Comparison of ENCODE assay signal across 24 cellular contexts in the genomic region with DNA sequence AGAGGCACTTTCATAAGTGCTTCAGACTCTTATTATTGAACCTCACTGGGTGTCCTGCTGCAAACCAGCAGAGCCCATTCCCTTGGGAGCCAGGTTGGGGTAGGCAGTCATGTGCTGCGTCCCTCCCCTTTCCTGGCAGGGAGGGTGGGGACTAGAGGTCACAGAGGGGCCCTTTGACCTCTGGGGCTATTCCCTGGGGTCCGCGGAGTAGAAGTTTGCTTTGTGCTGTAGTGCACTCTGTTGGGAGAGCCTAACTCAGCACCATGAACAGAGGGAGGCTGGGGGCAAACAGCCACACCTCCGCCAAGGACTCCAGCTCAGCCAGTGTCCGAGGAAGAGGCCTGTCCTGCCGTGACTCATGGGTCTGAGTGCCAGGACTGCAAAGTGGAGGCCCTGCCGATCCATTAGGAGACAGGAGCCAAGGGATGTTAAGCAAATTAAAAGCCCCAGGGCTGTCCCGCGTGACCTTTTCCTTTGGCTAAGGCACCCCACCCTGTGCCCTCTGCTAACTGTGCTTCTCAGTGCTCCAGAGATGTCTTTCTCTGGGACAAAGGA. TPM values are rescaled to one million over a fixed set of nuclear protein-coding genes. Genes with fewer than 3 reads are reported as not detected.
"Had no signal": no experiment of that assay in that cellular context is flagged by ENCODE, and none has a peak within 500 bp of the region (broad histone marks: within the 10 kb centered on the region; RNA-seq: fewer than 3 reads in every experiment).

No MANE protein-coding gene starts in this region.

- H3K9me3 Mint-ChIP-seq: activated naive CD4-positive, alpha-beta T cell treated with anti-CD3 and anti-CD28 coated beads, Interleukin-2, amount 50 U/mL, for 24 hours; mesothelial cell of epicardium; naive thymus-derived CD8-positive, alpha-beta T cell; stimulated activated naive CD8-positive, alpha-beta T cell treated with anti-CD3 and anti-CD28 coated beads, Interleukin-15, Interleukin-2, amounts not matched to agents 100 ng/mL and 50 ng/mL, for 24 hours had no signal

- H3K4me3 ChIP-seq: dorsolateral prefrontal cortex, left lung, pancreas, psoas muscle, tibial artery had no signal

- H3K27ac ChIP-seq: dorsolateral prefrontal cortex, left lung, pancreas, psoas muscle, tibial artery, WERI-Rb-1 had no signal

- DNase-seq: activated CD4-positive, alpha-beta T cell treated with anti-CD3 and anti-CD28 coated beads, Interleukin-2, amount 50 U/mL, for 1 hour; activated CD4-positive, CD25-positive, alpha-beta regulatory T cell treated with anti-CD3 and anti-CD28 coated beads, Interleukin-2, amount 50 U/mL, for 72 hours; activated CD8-positive, alpha-beta T cell treated with anti-CD3 and anti-CD28 coated beads, Interleukin-2, amount 10 ng/mL, durations not matched to agents 7 days and 5 days; activated gamma-delta T cell treated with Interleukin-2 at 50 U/mL for 16 hours; central memory CD4-positive, alpha-beta T cell; dorsolateral prefrontal cortex; left lung; mammary epithelial cell; naive thymus-derived CD8-positive, alpha-beta T cell; pancreas; right cardiac atrium; stimulated activated CD4-positive, alpha-beta T cell treated with anti-CD3 and anti-CD28 coated beads, Interleukin-12 subunit alpha, Interleukin-12 subunit beta, amount 100 ng/mL, for 4 hours; stimulated activated CD4-positive, alpha-beta T cell treated with anti-CD3 and anti-CD28 coated beads, Interleukin-1b, Interleukin-23, amount 100 ng/mL, for 48 hours; T-helper 1 cell; tibial artery; WERI-Rb-1 had no signal

- H3K4me1 ChIP-seq: left lung, pancreas, psoas muscle had no signal

- H3K36me3 Mint-ChIP-seq: activated naive CD4-positive, alpha-beta T cell treated with anti-CD3 and anti-CD28 coated beads, Interleukin-2, amount 50 U/mL, for 24 hours; mesothelial cell of epicardium; naive thymus-derived CD8-positive, alpha-beta T cell had no signal

- H3K36me3 ChIP-seq: left lung, pancreas, tibial artery, WERI-Rb-1 had no signal

- H3K27ac Mint-ChIP-seq: activated CD8-positive, alpha-beta T cell treated with anti-CD3 and anti-CD28 coated beads, Interleukin-2, amount 10 ng/mL, durations not matched to agents 7 days and 5 days; activated naive CD4-positive, alpha-beta T cell treated with anti-CD3 and anti-CD28 coated beads, Interleukin-2, amount 50 U/mL, for 24 hours; mesothelial cell of epicardium; naive thymus-derived CD8-positive, alpha-beta T cell; stimulated activated naive CD8-positive, alpha-beta T cell treated with anti-CD3 and anti-CD28 coated beads, Interleukin-15, Interleukin-2, amounts not matched to agents 100 ng/mL and 50 ng/mL, for 24 hours had no signal

- ATAC-seq: activated CD8-positive, alpha-beta T cell treated with anti-CD3 and anti-CD28 coated beads, Interleukin-2, amount 10 ng/mL, durations not matched to agents 7 days and 5 days; left lung; naive thymus-derived CD8-positive, alpha-beta T cell; pancreas; psoas muscle had no signal

- H3K4me1 Mint-ChIP-seq: activated naive CD4-positive, alpha-beta T cell treated with anti-CD3 and anti-CD28 coated beads, Interleukin-2, amount 50 U/mL, for 24 hours had no signal

- H3K9me3 ChIP-seq: left lung, pancreas, psoas muscle, tibial artery had no signal

- H3K4me3 Mint-ChIP-seq: activated CD8-positive, alpha-beta T cell treated with anti-CD3 and anti-CD28 coated beads, Interleukin-2, amount 10 ng/mL, durations not matched to agents 7 days and 5 days; activated naive CD4-positive, alpha-beta T cell treated with anti-CD3 and anti-CD28 coated beads, Interleukin-2, amount 50 U/mL, for 24 hours; mesothelial cell of epicardium; naive thymus-derived CD8-positive, alpha-beta T cell; stimulated activated naive CD8-positive, alpha-beta T cell treated with anti-CD3 and anti-CD28 coated beads, Interleukin-15, Interleukin-2, amounts not matched to agents 100 ng/mL and 50 ng/mL, for 24 hours had no signal

RNA-seq across cellular contexts. Expression of gene IGSF21, which starts 3.0 kb away (rescaled TPM):
- total RNA-seq: activated CD8-positive, alpha-beta T cell treated with anti-CD3 and anti-CD28 coated beads, Interleukin-2, amount 10 ng/mL, durations not matched to agents 7 days and 5 days; astrocyte; fibroblast of villous mesenchyme; kidney epithelial cell; mammary epithelial cell; mesothelial cell of epicardium; naive thymus-derived CD8-positive, alpha-beta T cell; skeletal muscle tissue had no signal
